30 cellular contexts compared by ENCODE assay signal in genomic region chr4:84799318-84799717, GRCh38.
"Had no signal": no experiment of that assay in that cellular context is flagged by ENCODE, and none has a peak within 500 bp of the region (broad histone marks: within the 10 kb centered on the region; RNA-seq: fewer than 3 reads in every experiment).

No MANE protein-coding gene starts in this region.

- ATAC-seq: activated CD4-positive, alpha-beta T cell treated with anti-CD3 and anti-CD28 coated beads for 36 hours; activated CD8-positive, alpha-beta memory T cell treated with anti-CD3 and anti-CD28 coated beads, Interleukin-2, amount 10 ng/mL, durations not matched to agents 7 days and 5 days; activated CD8-positive, alpha-beta T cell treated with anti-CD3 and anti-CD28 coated beads, Interleukin-2, amount 10 ng/mL, durations not matched to agents 7 days and 5 days; activated naive CD4-positive, alpha-beta T cell treated with anti-CD3 and anti-CD28 coated beads, Interleukin-2, amount 50 U/mL, for 72 hours; heart right ventricle; left ventricle myocardium superior; stimulated activated effector memory CD8-positive, alpha-beta T cell treated with anti-CD3 and anti-CD28 coated beads, Interleukin-12 subunit alpha, Interleukin-12 subunit beta, amount 100 ng/mL, for 72 hours had no signal

- H3K4me3 ChIP-seq: breast epithelium, heart right ventricle, sigmoid colon, thoracic aorta had no signal

- H3K36me3 ChIP-seq: breast epithelium had no signal

- DNase-seq: activated CD4-positive, alpha-beta T cell treated with anti-CD3 and anti-CD28 coated beads for 36 hours; activated CD4-positive, CD25-positive, alpha-beta regulatory T cell; activated CD8-positive, alpha-beta memory T cell treated with anti-CD3 and anti-CD28 coated beads, Interleukin-2, amount 10 ng/mL, durations not matched to agents 7 days and 5 days; activated CD8-positive, alpha-beta T cell treated with anti-CD3 and anti-CD28 coated beads, Interleukin-2, amount 10 ng/mL, durations not matched to agents 7 days and 5 days; activated T-cell treated with anti-CD3 and anti-CD28 coated beads, Interleukin-2, amount 50 U/mL, for 48 hours; effector CD8-positive, alpha-beta T cell; erythroblast; heart right ventricle; islet precursor cell; left ventricle myocardium superior; mammary epithelial cell; naive B cell; nephron progenitor cell; retina; sigmoid colon; small intestine; stimulated activated CD4-positive, alpha-beta T cell treated with anti-CD3 and anti-CD28 coated beads, Interleukin-4, amount 100 ng/mL, for 24 hours; T-helper 1 cell; trophoblast cell had no signal

- H3K4me1 ChIP-seq: breast epithelium had no signal

- H3K9me3 ChIP-seq: breast epithelium, heart right ventricle, neutrophil, sigmoid colon, thoracic aorta had no signal

- H3K9me3 Mint-ChIP-seq: activated naive CD4-positive, alpha-beta T cell treated with anti-CD3 and anti-CD28 coated beads, Interleukin-2, amount 50 U/mL, for 72 hours; activated T-helper 2 cell treated with anti-CD3 and anti-CD28 coated beads, Interferon-gamma antibody, Interleukin-2, Interleukin-4, amounts not matched to agents 10 μg/mL and 5 μg/mL and 100 μg/mL, durations not matched to agents 14 hours and 24 hours and 36 hours; dendritic cell treated with granulocyte-macrophage colony-stimulating factor and Interleukin-4, amounts not matched to agents 40 ng/mL and 50 ng/mL, for 4 days; naive B cell; nephron progenitor cell; stimulated activated effector memory CD8-positive, alpha-beta T cell treated with anti-CD3 and anti-CD28 coated beads, Interleukin-12 subunit alpha, Interleukin-12 subunit beta, amount 100 ng/mL, for 72 hours; T-helper 2 cell treated with Interferon-gamma antibody and Interleukin-4, amounts not matched to agents 5 μg/mL and 100 μg/mL, for 36 hours had no signal

- H3K27me3 ChIP-seq: breast epithelium, heart right ventricle, neutrophil, sigmoid colon had no signal

- H3K36me3 Mint-ChIP-seq: activated CD8-positive, alpha-beta memory T cell treated with anti-CD3 and anti-CD28 coated beads, Interleukin-2, amount 10 ng/mL, durations not matched to agents 7 days and 5 days; activated naive CD4-positive, alpha-beta T cell treated with anti-CD3 and anti-CD28 coated beads, Interleukin-2, amount 50 U/mL, for 72 hours; naive B cell; stimulated activated effector memory CD8-positive, alpha-beta T cell treated with anti-CD3 and anti-CD28 coated beads, Interleukin-12 subunit alpha, Interleukin-12 subunit beta, amount 100 ng/mL, for 72 hours had no signal

- H3K4me1 Mint-ChIP-seq: activated CD4-positive, alpha-beta T cell treated with anti-CD3 and anti-CD28 coated beads for 36 hours; activated CD8-positive, alpha-beta memory T cell treated with anti-CD3 and anti-CD28 coated beads, Interleukin-2, amount 10 ng/mL, durations not matched to agents 7 days and 5 days; central memory CD8-positive, alpha-beta T cell; naive B cell; stimulated activated effector memory CD8-positive, alpha-beta T cell treated with anti-CD3 and anti-CD28 coated beads, Interleukin-12 subunit alpha, Interleukin-12 subunit beta, amount 100 ng/mL, for 72 hours had no signal

- H3K27me3 Mint-ChIP-seq: activated CD4-positive, alpha-beta T cell treated with anti-CD3 and anti-CD28 coated beads for 36 hours; activated CD8-positive, alpha-beta memory T cell treated with anti-CD3 and anti-CD28 coated beads, Interleukin-2, amount 10 ng/mL, durations not matched to agents 7 days and 5 days; central memory CD8-positive, alpha-beta T cell; dendritic cell treated with granulocyte-macrophage colony-stimulating factor and Interleukin-4, amounts not matched to agents 40 ng/mL and 50 ng/mL, for 4 days; naive B cell; progenitor cell of endocrine pancreas; stimulated activated naive CD8-positive, alpha-beta T cell treated with anti-CD3 and anti-CD28 coated beads, Interleukin-15, Interleukin-2, amounts not matched to agents 100 ng/mL and 50 ng/mL, for 24 hours had no signal

- H3K27ac Mint-ChIP-seq: activated CD4-positive, alpha-beta T cell treated with anti-CD3 and anti-CD28 coated beads for 36 hours; activated CD8-positive, alpha-beta memory T cell treated with anti-CD3 and anti-CD28 coated beads, Interleukin-2, amount 10 ng/mL, durations not matched to agents 7 days and 5 days; activated CD8-positive, alpha-beta T cell treated with anti-CD3 and anti-CD28 coated beads, Interleukin-2, amount 10 ng/mL, durations not matched to agents 7 days and 5 days; activated naive CD4-positive, alpha-beta T cell treated with anti-CD3 and anti-CD28 coated beads, Interleukin-2, amount 50 U/mL, for 72 hours; activated T-helper 2 cell treated with anti-CD3 and anti-CD28 coated beads, Interferon-gamma antibody, Interleukin-2, Interleukin-4, amounts not matched to agents 10 μg/mL and 5 μg/mL and 100 μg/mL, durations not matched to agents 14 hours and 24 hours and 36 hours; dendritic cell treated with granulocyte-macrophage colony-stimulating factor and Interleukin-4, amounts not matched to agents 40 ng/mL and 50 ng/mL, for 4 days; naive B cell; nephron progenitor cell; progenitor cell of endocrine pancreas; stimulated activated effector memory CD8-positive, alpha-beta T cell treated with anti-CD3 and anti-CD28 coated beads, Interleukin-12 subunit alpha, Interleukin-12 subunit beta, amount 100 ng/mL, for 72 hours; stimulated activated naive CD8-positive, alpha-beta T cell treated with anti-CD3 and anti-CD28 coated beads, Interleukin-15, Interleukin-2, amounts not matched to agents 100 ng/mL and 50 ng/mL, for 24 hours; T-helper 2 cell treated with Interferon-gamma antibody and Interleukin-4, amounts not matched to agents 5 μg/mL and 100 μg/mL, for 36 hours had no signal

- H3K4me3 Mint-ChIP-seq: activated CD4-positive, alpha-beta T cell treated with anti-CD3 and anti-CD28 coated beads for 36 hours; activated CD8-positive, alpha-beta memory T cell treated with anti-CD3 and anti-CD28 coated beads, Interleukin-2, amount 10 ng/mL, durations not matched to agents 7 days and 5 days; activated CD8-positive, alpha-beta T cell treated with anti-CD3 and anti-CD28 coated beads, Interleukin-2, amount 10 ng/mL, durations not matched to agents 7 days and 5 days; central memory CD8-positive, alpha-beta T cell; dendritic cell treated with granulocyte-macrophage colony-stimulating factor and Interleukin-4, amounts not matched to agents 40 ng/mL and 50 ng/mL, for 4 days; naive B cell; nephron progenitor cell; stimulated activated effector memory CD8-positive, alpha-beta T cell treated with anti-CD3 and anti-CD28 coated beads, Interleukin-12 subunit alpha, Interleukin-12 subunit beta, amount 100 ng/mL, for 72 hours; stimulated activated naive CD8-positive, alpha-beta T cell treated with anti-CD3 and anti-CD28 coated beads, Interleukin-15, Interleukin-2, amounts not matched to agents 100 ng/mL and 50 ng/mL, for 24 hours; T-helper 2 cell treated with Interferon-gamma antibody and Interleukin-4, amounts not matched to agents 5 μg/mL and 100 μg/mL, for 36 hours had no signal

- H3K27ac ChIP-seq: breast epithelium, neutrophil, sigmoid colon, thoracic aorta had no signal
